ENCODE assay signal across 30 cellular contexts in genomic region chr4:75605928-75606327, GRCh38. TPM values are rescaled to one million over a fixed set of nuclear protein-coding genes. Genes with fewer than 3 reads are reported as not detected.
"Had no signal": no experiment of that assay in that cellular context is flagged by ENCODE, and none has a peak within 500 bp of the region (broad histone marks: within the 10 kb centered on the region; RNA-seq: fewer than 3 reads in every experiment).

No MANE protein-coding gene starts in this region.

- H3K36me3 ChIP-seq: heart right ventricle, lower lobe of right lung, neural progenitor cell, right lobe of liver, tibial artery, upper lobe of left lung, uterus had no signal

- H3K4me3 ChIP-seq: dorsolateral prefrontal cortex, heart right ventricle, lower lobe of right lung, neural progenitor cell, right lobe of liver, smooth muscle cell, testis, tibial artery, upper lobe of left lung, uterus had no signal

- H3K4me1 ChIP-seq: foreskin keratinocyte, heart right ventricle, lower lobe of right lung, neural progenitor cell, parathyroid adenoma, right lobe of liver, testis, tibial artery, upper lobe of left lung, uterus had no signal

- H3K9me3 ChIP-seq: heart right ventricle, lower lobe of right lung, right lobe of liver, testis, tibial artery, upper lobe of left lung, uterus had no signal

- H3K27me3 ChIP-seq: dorsolateral prefrontal cortex, foreskin keratinocyte, heart right ventricle, neural progenitor cell, right lobe of liver, testis, tibial artery, upper lobe of left lung, uterus had no signal

- H3K27ac ChIP-seq: dorsolateral prefrontal cortex, foreskin keratinocyte, heart right ventricle, lower lobe of right lung, neural progenitor cell, parathyroid adenoma, right lobe of liver, testis, tibial artery, upper lobe of left lung, uterus had no signal

- ATAC-seq: foreskin keratinocyte; heart right ventricle; left ventricle myocardium superior; lower lobe of right lung; naive thymus-derived CD4-positive, alpha-beta T cell; right lobe of liver; stimulated activated memory B cell treated with anti-CD40 and anti-IgM and Interleukin-4, amounts not matched to agents 10 μg/mL and 1 μg/mL and 100 μg/mL, for 72 hours; stimulated activated naive CD8-positive, alpha-beta T cell treated with anti-CD3 and anti-CD28 coated beads, Interleukin-15, Interleukin-2, amounts not matched to agents 100 U/mL and 50 U/mL, for 24 hours had no signal

- H3K4me1 Mint-ChIP-seq: nephron; neural progenitor cell; stimulated activated memory B cell treated with anti-CD40 and anti-IgM and Interleukin-4, amounts not matched to agents 10 μg/mL and 1 μg/mL and 100 μg/mL, for 72 hours had no signal

- H3K4me3 Mint-ChIP-seq: naive thymus-derived CD4-positive, alpha-beta T cell; nephron; neural progenitor cell; stimulated activated memory B cell treated with anti-CD40 and anti-IgM and Interleukin-4, amounts not matched to agents 10 μg/mL and 1 μg/mL and 100 μg/mL, for 72 hours had no signal

- DNase-seq: cerebellar nuclear complex; cortex of kidney; dorsolateral prefrontal cortex; effector CD4-positive, alpha-beta T cell; foreskin keratinocyte; glutamatergic neuron; heart right ventricle; hippocampal formation; islet precursor cell; left ventricle myocardium superior; lower lobe of right lung; naive thymus-derived CD4-positive, alpha-beta T cell; right lobe of liver; stimulated activated CD4-positive, alpha-beta T cell treated with anti-CD3 and anti-CD28 coated beads, Interleukin-2, amount 100 ng/mL, for 24 hours; stimulated activated CD4-positive, alpha-beta T cell treated with anti-CD3 and anti-CD28 coated beads, Interleukin-4, amount 100 ng/mL, for 24 hours; stimulated activated naive CD8-positive, alpha-beta T cell treated with anti-CD3 and anti-CD28 coated beads, Interleukin-15, Interleukin-2, amounts not matched to agents 100 U/mL and 50 U/mL, for 24 hours; substantia nigra; testis; tibial artery; upper lobe of left lung; uterus had no signal

- H3K9me3 Mint-ChIP-seq: naive thymus-derived CD4-positive, alpha-beta T cell; nephron; neural progenitor cell had no signal

- H3K27ac Mint-ChIP-seq: naive thymus-derived CD4-positive, alpha-beta T cell; nephron; neural progenitor cell; progenitor cell of endocrine pancreas; stimulated activated memory B cell treated with anti-CD40 and anti-IgM and Interleukin-4, amounts not matched to agents 10 μg/mL and 1 μg/mL and 100 μg/mL, for 72 hours had no signal

- H3K36me3 Mint-ChIP-seq: naive thymus-derived CD4-positive, alpha-beta T cell; neural progenitor cell; stimulated activated memory B cell treated with anti-CD40 and anti-IgM and Interleukin-4, amounts not matched to agents 10 μg/mL and 1 μg/mL and 100 μg/mL, for 72 hours had no signal

RNA-seq across cellular contexts. Expression of gene ODAPH, which starts 50.1 kb away (rescaled TPM):
- total RNA-seq: heart right ventricle, left ventricle myocardium superior, lower lobe of right lung, mucosa of gallbladder, osteoblast, progenitor cell of endocrine pancreas, right lobe of liver, testis, upper lobe of left lung, uterus had no signal
- polyA plus RNA-seq: esophagus; naive thymus-derived CD4-positive, alpha-beta T cell had no signal
